Comparison of ENCODE assay signal across 1 cellular context in the genomic region with DNA sequence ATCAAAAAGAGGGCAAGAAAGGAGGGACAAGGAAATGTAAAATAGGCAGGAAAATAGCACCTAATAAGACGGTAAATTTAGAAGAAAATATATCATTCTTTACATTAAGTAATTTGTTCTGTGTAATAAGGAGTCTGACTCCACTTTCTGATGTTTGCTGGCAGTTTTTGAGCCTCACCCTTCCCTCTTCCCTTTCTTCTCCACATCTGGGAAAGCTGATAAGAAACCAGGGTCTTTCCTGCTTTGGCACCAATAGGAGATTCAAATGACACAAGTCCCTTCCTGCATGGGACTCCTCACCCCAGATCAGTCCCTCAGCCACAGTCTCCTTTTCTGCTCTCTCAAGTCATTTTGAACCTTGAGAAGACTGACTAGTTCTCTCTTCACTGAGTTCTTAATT.
A peak's percentile ranks its signal among the peaks of the same experiment; 100 is the strongest.
TF ChIP-seq lines count a peak whose summit lies in the region.

No MANE protein-coding gene starts in this region.

TF ChIP-seq in K562, 482 proteins besides CTCF, POLR2A, EP300 and RAD21:
- TF ChIP-seq ZFP91 (CRISPR knock-in tag; IDR thresholded peaks at IDR 0.05) (no peak), TEAD1 (CRISPR knock-in tag; IDR thresholded peaks at IDR 0.05) (no peak), CREB3L1 (IDR thresholded peaks at IDR 0.05; ENCODE audit: borderline replicate concordance, low read depth) (no peak), CBFA2T3 (IDR thresholded peaks at IDR 0.05) (peak; percentile 52; the same call in 1 of the 2 replicates), ARID1B (IDR thresholded peaks at IDR 0.05) (peak; percentile 64), NCOR1 (IDR thresholded peaks at IDR 0.05) (peak; percentile 17; the same call in 1 of the 2 replicates), TAL1 (IDR thresholded peaks at IDR 0.05) (peak; percentile 29; the same call in 1 of the 2 replicates), TCF3 (CRISPR knock-in tag; IDR thresholded peaks at IDR 0.05) (peak; percentile 68), ZNF57 (CRISPR knock-in tag; IDR thresholded peaks at IDR 0.05) (no peak)
TF ChIP-seq in K562: peak in this region for 5.
